11 cellular contexts compared by ENCODE assay signal in the genomic region with DNA sequence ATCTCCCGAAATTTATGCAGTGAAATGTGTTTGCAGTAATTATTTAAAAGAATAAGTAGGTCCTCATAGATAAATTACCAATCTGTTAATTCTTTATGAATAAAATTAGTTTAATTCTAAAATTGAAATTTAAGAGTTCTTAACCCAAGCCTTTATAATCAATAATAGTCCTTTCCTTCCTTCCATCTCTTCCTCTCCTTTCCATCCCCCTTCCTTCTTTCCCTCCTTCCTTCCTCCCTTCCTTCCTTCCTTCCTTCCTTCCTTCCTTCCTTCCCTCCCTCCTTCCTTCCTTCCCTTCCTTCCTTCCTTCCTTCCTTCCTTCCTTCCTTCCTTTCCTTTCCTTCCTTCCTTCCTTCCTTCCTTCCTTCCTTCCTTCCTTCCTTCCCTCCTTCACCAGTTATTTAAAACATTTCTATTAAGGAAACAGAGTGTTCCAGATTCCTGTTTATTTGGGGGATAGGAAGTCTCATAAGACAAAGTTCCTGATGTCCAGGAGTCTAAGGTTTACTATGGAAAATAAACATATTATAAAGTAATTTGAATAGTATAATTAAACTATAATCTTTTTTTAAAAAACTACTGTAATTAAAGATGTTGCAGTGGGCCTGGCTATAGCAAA.
"Had no signal": no experiment of that assay in that cellular context is flagged by ENCODE, and none has a peak within 500 bp of the region (broad histone marks: within the 10 kb centered on the region; RNA-seq: fewer than 3 reads in every experiment).

No MANE protein-coding gene starts in this region.

- H3K36me3 ChIP-seq: HAP-1 had no signal

- H3K4me1 ChIP-seq: HAP-1 had no signal

- ATAC-seq: GM23338, HCT116 had no signal

- H3K27ac Mint-ChIP-seq: GM23338, H9, HFFc6 had no signal

- H3K27ac ChIP-seq: GM23248 had no signal

- H3K4me2 ChIP-seq: GM23338 had no signal

- H3K4me3 ChIP-seq: GM23248, GM23338, HAP-1 had no signal

- H2AFZ ChIP-seq: GM23248, GM23338 had no signal

- H3K9ac ChIP-seq: GM23248 had no signal

- DNase-seq: GM23248, GOT3, H7, H9, HCEC 1CT, HFFc6 had no signal

- H3K4me3 Mint-ChIP-seq: GM23338, H9, HFFc6 had no signal

- FAIRE-seq: H1, H54 had no signal

- H3K9me3 ChIP-seq: HAP-1 had no signal

- H3K9me3 Mint-ChIP-seq: GM23338, H9, HFFc6 had no signal

- H3K4me1 Mint-ChIP-seq: GM23338, H9 had no signal
